ENCODE assay signal across 9 cellular contexts in genomic region chr5:172418847-172419810, GRCh38. TPM values are rescaled to one million over a fixed set of nuclear protein-coding genes. Genes with fewer than 3 reads are reported as not detected.
DNase-seq lines count a peak whose midpoint lies in the region; ATAC-seq and TF ChIP-seq lines count a peak whose summit lies in the region.
"Had no signal": no experiment of that assay in that cellular context is flagged by ENCODE, and none has a peak within 500 bp of the region (broad histone marks: within the 10 kb centered on the region; RNA-seq: fewer than 3 reads in every experiment).

No MANE protein-coding gene starts in this region.

- ATAC-seq in Right ventricle myocardium superior (ENCODE audit: poor library complexity) (peak; percentile 4), left cardiac atrium (no peak), HG02981 (IDR thresholded peaks at IDR 0.05; ENCODE audit: unreplicated experiment) (no peak), HG03521 (IDR thresholded peaks at IDR 0.05; ENCODE audit: unreplicated experiment) (no peak)
- ATAC-seq in activated naive CD8-positive, alpha-beta T cell treated with anti-CD3 and anti-CD28 coated beads, Interleukin-2, amount 50 U/mL, for 24 hours: no peak

- intact Hi-C loops in Right ventricle myocardium superior (cut with DNase I) (no loop called here), left cardiac atrium (cut with DNase I) (no loop called here)

- H3K27me3 Mint-ChIP-seq in osteocyte (ENCODE audit: unreplicated experiment): no peaks in the 10 kb centered on the region
- H3K27me3 Mint-ChIP-seq in activated naive CD8-positive, alpha-beta T cell treated with anti-CD3 and anti-CD28 coated beads, Interleukin-2, amount 50 U/mL, for 24 hours: peaks cover 3% of the 10 kb centered on the region

- peak overlapping the region; percentile 95 for H3K27ac Mint-ChIP-seq in osteocyte (ENCODE audit: unreplicated experiment)
- no peak overlapping the region for H3K27ac Mint-ChIP-seq in activated naive CD8-positive, alpha-beta T cell treated with anti-CD3 and anti-CD28 coated beads, Interleukin-2, amount 50 U/mL, for 24 hours

- no peaks in the 10 kb centered on the region for H3K9me3 Mint-ChIP-seq in osteocyte (ENCODE audit: unreplicated experiment)
- H3K9me3 Mint-ChIP-seq in activated naive CD8-positive, alpha-beta T cell treated with anti-CD3 and anti-CD28 coated beads, Interleukin-2, amount 50 U/mL, for 24 hours: no peaks in the 10 kb centered on the region

- H3K4me1 Mint-ChIP-seq in osteocyte (ENCODE audit: unreplicated experiment): peaks cover 64% of the 10 kb centered on the region
- H3K4me1 Mint-ChIP-seq in activated naive CD8-positive, alpha-beta T cell treated with anti-CD3 and anti-CD28 coated beads, Interleukin-2, amount 50 U/mL, for 24 hours: peaks cover 4% of the 10 kb centered on the region

- peak overlapping the region; percentile 52 for H3K4me3 Mint-ChIP-seq in osteocyte (ENCODE audit: unreplicated experiment)
- no peak overlapping the region for H3K4me3 Mint-ChIP-seq in activated naive CD8-positive, alpha-beta T cell treated with anti-CD3 and anti-CD28 coated beads, Interleukin-2, amount 50 U/mL, for 24 hours

- peaks cover 30% of the 10 kb centered on the region for H3K36me3 Mint-ChIP-seq in osteocyte (ENCODE audit: unreplicated experiment)
- H3K36me3 Mint-ChIP-seq in activated naive CD8-positive, alpha-beta T cell treated with anti-CD3 and anti-CD28 coated beads, Interleukin-2, amount 50 U/mL, for 24 hours (ENCODE audit: low read depth): no peaks in the 10 kb centered on the region

- DNase-seq in Right ventricle myocardium superior (peak; percentile 70), left cardiac atrium (no peak), fibroblast of gingiva (ENCODE audit: low read depth) (peak; percentile 49), osteocyte (ENCODE audit: extremely low spot score, unreplicated experiment) (no peak), SHP77 treated with DMSO at 0.1 percent for 48 hours (lab: John Stamatoyannopoulos, UW) (no peak)
- no peak for DNase-seq in activated naive CD8-positive, alpha-beta T cell treated with anti-CD3 and anti-CD28 coated beads, Interleukin-2, amount 50 U/mL, for 24 hours
- DNase-seq: NCI-H1417 treated with DMSO at 0.1 percent for 48 hours had no signal

- TF ChIP-seq CTCF in osteocyte (IDR thresholded peaks at IDR 0.05): no peak

RNA-seq across cellular contexts. Expression of gene SH3PXD2B, which starts 35.2 kb away (rescaled TPM):
- total RNA-seq in Right ventricle myocardium superior: 5.3 TPM
- 10 to 100 TPM in 1 of 2 donors, 1 to 10 TPM in 1; 10.0 to 15.3 TPM for total RNA-seq in left cardiac atrium
- total RNA-seq in osteocyte: 114 and 125 TPM in 2 replicates

Comparison
In these comparisons a context has a peak if more than half of its experiments do, and no peak if none do; other contexts are left out.
1. DNase-seq: peak in Right ventricle myocardium superior (single experiment) and fibroblast of gingiva (single experiment); none in left cardiac atrium (single experiment), osteocyte (single experiment), SHP77 treated with DMSO at 0.1 percent for 48 hours (single experiment) and activated naive CD8-positive, alpha-beta T cell treated with anti-CD3 and anti-CD28 coated beads, Interleukin-2, amount 50 U/mL, for 24 hours (single experiment).